In the genomic region with DNA sequence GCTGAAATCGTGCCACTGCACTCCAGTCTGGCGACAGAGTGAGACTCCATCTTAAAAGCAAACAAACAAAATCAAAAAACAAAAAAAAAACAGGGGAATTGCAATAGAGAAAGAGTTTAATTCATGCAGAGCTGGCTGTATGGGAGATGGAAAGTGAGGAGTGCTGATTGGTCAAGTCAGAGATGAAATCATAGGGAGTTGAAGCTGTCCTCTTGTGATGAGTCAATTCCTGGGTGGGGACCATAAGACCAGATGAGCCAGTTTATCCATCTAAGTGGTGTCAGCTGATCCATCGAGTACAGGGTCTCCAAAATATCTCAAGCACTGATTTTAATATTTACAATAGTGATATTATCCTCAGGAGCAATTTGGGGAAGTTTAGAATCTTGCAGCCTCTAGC, we compare ENCODE assay signal across 18 cellular contexts. TPM values are rescaled to one million over a fixed set of nuclear protein-coding genes. Genes with fewer than 3 reads are reported as not detected.
"Had no signal": no experiment of that assay in that cellular context is flagged by ENCODE, and none has a peak within 500 bp of the region (broad histone marks: within the 10 kb centered on the region; RNA-seq: fewer than 3 reads in every experiment).

No MANE protein-coding gene starts in this region.

- H3K4me3 Mint-ChIP-seq: activated CD8-positive, alpha-beta memory T cell treated with anti-CD3 and anti-CD28 coated beads, Interleukin-2, amount 10 ng/mL, durations not matched to agents 7 days and 5 days; activated naive CD8-positive, alpha-beta T cell; activated T-cell treated with anti-CD3 and anti-CD28 coated beads, Interleukin-2, amount 50 U/mL, for 4 hours; neural crest cell; T-helper 1 cell treated with Interleukin-12 subunit alpha and Interleukin-12 subunit beta and Interleukin-4 antibody, amounts not matched to agents 30 μg/mL and 1 μg/mL, for 36 hours had no signal

- H3K27me3 Mint-ChIP-seq: activated naive CD8-positive, alpha-beta T cell had no signal

- H3K36me3 ChIP-seq: esophagus muscularis mucosa, gastrocnemius medialis, heart right ventricle, left lung, pancreas, suprapubic skin had no signal

- H3K9me3 ChIP-seq: esophagus muscularis mucosa, gastrocnemius medialis, heart right ventricle, left lung, pancreas, suprapubic skin had no signal

- H3K4me1 Mint-ChIP-seq: activated CD8-positive, alpha-beta memory T cell treated with anti-CD3 and anti-CD28 coated beads, Interleukin-2, amount 10 ng/mL, durations not matched to agents 7 days and 5 days had no signal

- H3K27ac ChIP-seq: esophagus muscularis mucosa, gastrocnemius medialis, heart right ventricle, left lung, pancreas, suprapubic skin had no signal

- H3K27me3 ChIP-seq: esophagus muscularis mucosa, gastrocnemius medialis, heart right ventricle, left lung, pancreas, suprapubic skin had no signal

- H3K4me3 ChIP-seq: esophagus muscularis mucosa, gastrocnemius medialis, heart right ventricle, left lung, pancreas, suprapubic skin had no signal

- H3K9me3 Mint-ChIP-seq: activated T-cell treated with anti-CD3 and anti-CD28 coated beads, Interleukin-2, amount 50 U/mL, for 4 hours; neural crest cell; T-helper 1 cell treated with Interleukin-12 subunit alpha and Interleukin-12 subunit beta and Interleukin-4 antibody, amounts not matched to agents 30 μg/mL and 1 μg/mL, for 36 hours had no signal

- DNase-seq: activated CD8-positive, alpha-beta memory T cell treated with anti-CD3 and anti-CD28 coated beads, Interleukin-2, amount 10 ng/mL, durations not matched to agents 7 days and 5 days; activated effector memory CD4-positive, alpha-beta T cell treated with anti-CD3 and anti-CD28 coated beads, Interleukin-2, amount 50 U/mL, for 16 hours; activated T-cell treated with anti-CD3 and anti-CD28 coated beads, Interleukin-2, amount 50 U/mL, for 4 hours; gastrocnemius medialis; heart right ventricle; islet precursor cell; left lung; mesenchymal stem cell; pancreas; stimulated activated CD4-positive, alpha-beta T cell treated with anti-CD3 and anti-CD28 coated beads, Interleukin-12 subunit alpha, Interleukin-12 subunit beta, amount 100 ng/mL, for 4 hours; stimulated activated CD4-positive, alpha-beta T cell treated with anti-CD3 and anti-CD28 coated beads, Interleukin-2, amount 100 ng/mL, for 48 hours; stimulated activated CD8-positive, alpha-beta memory T cell treated with anti-CD3 and anti-CD28 coated beads, Interleukin-4, amount 100 ng/mL, for 48 hours; stimulated activated naive CD8-positive, alpha-beta T cell treated with anti-CD3 and anti-CD28 coated beads, Interleukin-15, Interleukin-2, amounts not matched to agents 100 U/mL and 50 U/mL, for 24 hours had no signal

- H3K36me3 Mint-ChIP-seq: activated CD8-positive, alpha-beta memory T cell treated with anti-CD3 and anti-CD28 coated beads, Interleukin-2, amount 10 ng/mL, durations not matched to agents 7 days and 5 days; activated naive CD8-positive, alpha-beta T cell had no signal

- H3K4me1 ChIP-seq: left lung, suprapubic skin had no signal

- H3K27ac Mint-ChIP-seq: activated CD8-positive, alpha-beta memory T cell treated with anti-CD3 and anti-CD28 coated beads, Interleukin-2, amount 10 ng/mL, durations not matched to agents 7 days and 5 days; activated naive CD8-positive, alpha-beta T cell; T-helper 1 cell treated with Interleukin-12 subunit alpha and Interleukin-12 subunit beta and Interleukin-4 antibody, amounts not matched to agents 30 μg/mL and 1 μg/mL, for 36 hours had no signal

RNA-seq across cellular contexts. Expression of a gene that starts 45.3 kb away (rescaled TPM):
- total RNA-seq: activated CD8-positive, alpha-beta memory T cell treated with anti-CD3 and anti-CD28 coated beads, Interleukin-2, amount 10 ng/mL, durations not matched to agents 7 days and 5 days; activated T-cell treated with anti-CD3 and anti-CD28 coated beads, Interleukin-2, amount 50 U/mL, for 4 hours had no signal
